1 cellular context compared by ENCODE assay signal in genomic region chr10:99982728-99983127, GRCh38.
TF ChIP-seq lines count a peak whose summit lies in the region.

No MANE protein-coding gene starts in this region.

TF ChIP-seq in IMR-90, 13 proteins besides CTCF, POLR2A, EP300 and RAD21 (continued from another document):
- TF ChIP-seq MAFK (IDR thresholded peaks at IDR 0.05; ENCODE audit: low read depth, low read length) = no peak
- TF ChIP-seq SMC3 (IDR thresholded peaks at IDR 0.05; ENCODE audit: low read depth, low read length) = no peak
- TF ChIP-seq CEBPB (IDR thresholded peaks at IDR 0.05; ENCODE audit: low read depth, low read length) = no peak
- no peak for TF ChIP-seq MXI1 (IDR thresholded peaks at IDR 0.05; ENCODE audit: borderline replicate concordance, low read depth, low read length)
- TF ChIP-seq ELK1 (IDR thresholded peaks at IDR 0.05; ENCODE audit: borderline replicate concordance, low read depth, low read length) = no peak
- TF ChIP-seq BHLHE40 (IDR thresholded peaks at IDR 0.05; ENCODE audit: low read depth, low read length) = no peak
- no peak for TF ChIP-seq RFX5 (IDR thresholded peaks at IDR 0.05; ENCODE audit: low read depth, low read length)
- TF ChIP-seq NFE2L2 (IDR thresholded peaks at IDR 0.05; ENCODE audit: low read depth, low read length) = no peak
- TF ChIP-seq, protein P1, sequence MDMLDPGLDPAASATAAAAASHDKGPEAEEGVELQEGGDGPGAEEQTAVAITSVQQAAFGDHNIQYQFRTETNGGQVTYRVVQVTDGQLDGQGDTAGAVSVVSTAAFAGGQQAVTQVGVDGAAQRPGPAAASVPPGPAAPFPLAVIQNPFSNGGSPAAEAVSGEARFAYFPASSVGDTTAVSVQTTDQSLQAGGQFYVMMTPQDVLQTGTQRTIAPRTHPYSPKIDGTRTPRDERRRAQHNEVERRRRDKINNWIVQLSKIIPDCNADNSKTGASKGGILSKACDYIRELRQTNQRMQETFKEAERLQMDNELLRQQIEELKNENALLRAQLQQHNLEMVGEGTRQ (IDR thresholded peaks at IDR 0.05; ENCODE audit: low read depth, low read length) = no peak
- TF ChIP-seq FOS (IDR thresholded peaks at IDR 0.05; ENCODE audit: low read depth, low read length) = no peak
TF ChIP-seq in IMR-90: peak in this region for 0.
